In the genomic region with DNA sequence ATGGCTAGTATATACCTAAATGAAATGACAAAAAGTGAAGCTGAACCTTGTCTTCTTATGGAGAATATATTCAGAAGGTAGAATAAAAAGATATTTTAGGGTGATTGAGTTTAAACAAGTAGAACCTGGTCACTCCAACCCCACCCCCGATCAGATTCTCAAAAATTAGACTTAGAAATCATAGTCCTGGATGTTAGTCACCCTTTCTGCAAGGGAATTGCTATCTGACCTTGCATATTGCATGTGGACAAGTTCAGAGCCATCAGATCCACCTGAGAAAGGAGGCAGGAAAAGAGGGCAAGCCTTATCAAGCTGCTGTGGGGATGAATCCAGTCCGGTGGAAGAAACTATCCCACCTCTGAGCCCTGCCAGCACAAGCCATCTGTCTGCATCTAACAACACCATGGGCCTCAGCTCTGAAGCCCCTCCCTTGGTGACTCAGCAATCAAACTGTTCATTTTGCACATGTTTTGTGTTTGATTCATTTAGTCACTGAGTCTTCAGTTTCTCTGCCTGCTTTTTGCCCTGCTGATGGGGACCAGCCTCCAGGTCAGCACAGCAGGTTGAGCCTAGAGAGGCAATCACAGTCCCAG, we compare ENCODE assay signal across 11 cellular contexts.
DNase-seq lines count a peak whose midpoint lies in the region; TF ChIP-seq lines count a peak whose summit lies in the region.
"Had no signal": no experiment of that assay in that cellular context is flagged by ENCODE, and none has a peak within 500 bp of the region (broad histone marks: within the 10 kb centered on the region; RNA-seq: fewer than 3 reads in every experiment).

No MANE protein-coding gene starts in this region.

- POLR2A ChIA-PET in A673 (lab: Charles Lee; ENCODE audit: low non-redundant PET), result no interaction called here

- no peak overlapping the region for H3K4me3 ChIP-seq in A673 (ENCODE audit: low read depth, low read length, poor library complexity, severe bottlenecking)
- no peak overlapping the region for H3K4me3 ChIP-seq in HFF-Myc (replicated peaks; ENCODE audit: low read depth, low read length)

- CTCF ChIA-PET in A673 (lab: Charles Lee), result interaction anchor here (0.6 kb wide), 1 partner anchor 38 kb away, joined by 3 read pairs; no protein-coding TSS in a partner anchor

- H3K36me3 ChIP-seq in A673 (ENCODE audit: insufficient read depth, low read length, poor library complexity, severe bottlenecking), result no peaks in the 10 kb centered on the region

- DNase-seq in A673 (ENCODE audit: low spot score) (peak; percentile 23), HFF-Myc (ENCODE audit: extremely low read depth, low read depth) (peak; percentile 15), amniotic epithelial cell (ENCODE audit: low read depth) (peak; percentile 3), inferior parietal cortex (ENCODE audit: extremely low spot score) (peak; percentile 31), dermis blood vessel endothelial cell (no peak), AML-193 (lab: John Stamatoyannopoulos, UW) (no peak), NCI-H748 (lab: John Stamatoyannopoulos, UW; ENCODE audit: unreplicated experiment) (no peak), NCI-H2029 treated with DMSO at 0.1 percent for 48 hours (lab: John Stamatoyannopoulos, UW) (no peak)
- DNase-seq: C1 segment of cervical spinal cord, midbrain, small intestine had no signal

- TF ChIP-seq CTCF in A673 (conservative IDR thresholded peaks at IDR 0.05; ENCODE audit: low read depth, low read length) (no peak), HFF-Myc (IDR thresholded peaks at IDR 0.05; ENCODE audit: low read depth, low read length, missing control alignments) (no peak)

- no TSS peak for BruUV-seq in A673 (replicated peaks; lab: Mats Ljungman, UMichigan)

- intact Hi-C loops in A673 (cut with micrococcal nuclease; ENCODE audit: unreplicated experiment), result no loop called here

- no peaks in the 10 kb centered on the region for H3K27me3 ChIP-seq in A673 (replicated peaks; ENCODE audit: insufficient read depth, low read depth, low read length, poor library complexity)

- H3K4me1 ChIP-seq in A673 (ENCODE audit: insufficient read depth, low read length, poor library complexity, severe bottlenecking), result no peaks in the 10 kb centered on the region

- no peak overlapping the region for H3K27ac ChIP-seq in A673 (ENCODE audit: low read depth, low read length, poor library complexity, severe bottlenecking)

- H3K9me3 ChIP-seq in A673 (ENCODE audit: low read depth, low read length, poor library complexity, severe bottlenecking), result no peaks in the 10 kb centered on the region

Comparison
In these comparisons a context has a peak if more than half of its experiments do, and no peak if none do; other contexts are left out.
1. DNase-seq: peak in A673 (single experiment), HFF-Myc (single experiment), amniotic epithelial cell (single experiment) and inferior parietal cortex (single experiment); none in dermis blood vessel endothelial cell (single experiment), AML-193 (0 of 2), NCI-H748 (single experiment) and NCI-H2029 treated with DMSO at 0.1 percent for 48 hours (single experiment).